In genomic region chr2:263022-263738, GRCh38 we compare ENCODE assay signal across 8 cellular contexts. TPM values are rescaled to one million over a fixed set of nuclear protein-coding genes. Genes with fewer than 3 reads are reported as not detected.
DNase-seq lines count a peak whose midpoint lies in the region; ATAC-seq, FAIRE-seq and TF ChIP-seq lines count a peak whose summit lies in the region.

No MANE protein-coding gene starts in this region.

- H3K4me1 ChIP-seq in mucosa of stomach (ENCODE audit: control insufficient read depth, insufficient read depth, low read length): peaks cover 22% of the 10 kb centered on the region

- no peak for TF ChIP-seq CTCF in coronary artery (IDR thresholded peaks at IDR 0.05)

- no peaks in the 10 kb centered on the region for H3K27me3 ChIP-seq in mucosa of stomach (ENCODE audit: control insufficient read depth, insufficient read depth, low read length)

- H3K9me3 Mint-ChIP-seq in stimulated activated naive CD8-positive, alpha-beta T cell treated with anti-CD3 and anti-CD28 coated beads, Interleukin-15, Interleukin-2, amounts not matched to agents 100 ng/mL and 50 ng/mL, for 24 hours: peaks cover 13% of the 10 kb centered on the region

- H3K9me3 ChIP-seq in mucosa of stomach (ENCODE audit: control insufficient read depth, low read length): no peaks in the 10 kb centered on the region

- ATAC-seq in stimulated activated naive CD8-positive, alpha-beta T cell treated with anti-CD3 and anti-CD28 coated beads, Interleukin-15, Interleukin-2, amounts not matched to agents 100 U/mL and 50 U/mL, for 24 hours: no peak
- ATAC-seq in HG02840 (IDR thresholded peaks at IDR 0.05; ENCODE audit: low FRiP score, unreplicated experiment) (no peak), HG03108 (IDR thresholded peaks at IDR 0.05; ENCODE audit: unreplicated experiment) (no peak)

- H3K9ac ChIP-seq in mucosa of stomach (ENCODE audit: low read length): peak overlapping the region; percentile 64

- no peak for TF ChIP-seq POLR2A in GM12892 (IDR thresholded peaks at IDR 0.05; ENCODE audit: low read depth, low read length)

- H3K27ac Mint-ChIP-seq in stimulated activated naive CD8-positive, alpha-beta T cell treated with anti-CD3 and anti-CD28 coated beads, Interleukin-15, Interleukin-2, amounts not matched to agents 100 ng/mL and 50 ng/mL, for 24 hours: peak overlapping the region; percentile 61

- DNase-seq in stimulated activated naive CD8-positive, alpha-beta T cell treated with anti-CD3 and anti-CD28 coated beads, Interleukin-15, Interleukin-2, amounts not matched to agents 100 U/mL and 50 U/mL, for 24 hours: no peak
- DNase-seq in coronary artery (ENCODE audit: low spot score) (no peak), MV-4-11 (lab: John Stamatoyannopoulos, UW) (no peak), GM12892 (ENCODE audit: insufficient read length) (no peak)

- no peaks in the 10 kb centered on the region for H3K27me3 Mint-ChIP-seq in stimulated activated naive CD8-positive, alpha-beta T cell treated with anti-CD3 and anti-CD28 coated beads, Interleukin-15, Interleukin-2, amounts not matched to agents 100 ng/mL and 50 ng/mL, for 24 hours

- peaks cover 39% of the 10 kb centered on the region for H3K4me1 Mint-ChIP-seq in stimulated activated naive CD8-positive, alpha-beta T cell treated with anti-CD3 and anti-CD28 coated beads, Interleukin-15, Interleukin-2, amounts not matched to agents 100 ng/mL and 50 ng/mL, for 24 hours (ENCODE audit: low read depth)

- H3K36me3 Mint-ChIP-seq in stimulated activated naive CD8-positive, alpha-beta T cell treated with anti-CD3 and anti-CD28 coated beads, Interleukin-15, Interleukin-2, amounts not matched to agents 100 ng/mL and 50 ng/mL, for 24 hours (ENCODE audit: low read depth): peaks cover 53% of the 10 kb centered on the region

- FAIRE-seq in GM12892 (lab: Jason Lieb, UNC): no peak

- no peaks in the 10 kb centered on the region for H3K36me3 ChIP-seq in mucosa of stomach (ENCODE audit: control insufficient read depth, insufficient read depth, low read length)

- no peak overlapping the region for H3K27ac ChIP-seq in coronary artery

- H3K4me3 ChIP-seq in coronary artery (peak overlapping the region; percentile 86), mucosa of stomach (ENCODE audit: low read length) (peak overlapping the region; percentile 33)

- H3K4me3 Mint-ChIP-seq in stimulated activated naive CD8-positive, alpha-beta T cell treated with anti-CD3 and anti-CD28 coated beads, Interleukin-15, Interleukin-2, amounts not matched to agents 100 ng/mL and 50 ng/mL, for 24 hours: peak overlapping the region; percentile 78

RNA-seq across cellular contexts. Expression of gene SH3YL1, which starts 0.7 kb away (rescaled TPM):
- polyA plus RNA-seq in GM12892 (2012; ENCODE audit: missing spikeins): 16.3 TPM

RNA-seq across cellular contexts. Expression of gene ACP1, which starts 1.6 kb away (rescaled TPM):
- polyA plus RNA-seq in GM12892 (2012; ENCODE audit: missing spikeins): 117 TPM

RNA-seq across cellular contexts. Expression of gene ALKAL2, which starts 24.7 kb away (rescaled TPM):
- polyA plus RNA-seq in GM12892 (2012; ENCODE audit: missing spikeins): not detected
